ENCODE assay signal across 1 cellular context in the genomic region with DNA sequence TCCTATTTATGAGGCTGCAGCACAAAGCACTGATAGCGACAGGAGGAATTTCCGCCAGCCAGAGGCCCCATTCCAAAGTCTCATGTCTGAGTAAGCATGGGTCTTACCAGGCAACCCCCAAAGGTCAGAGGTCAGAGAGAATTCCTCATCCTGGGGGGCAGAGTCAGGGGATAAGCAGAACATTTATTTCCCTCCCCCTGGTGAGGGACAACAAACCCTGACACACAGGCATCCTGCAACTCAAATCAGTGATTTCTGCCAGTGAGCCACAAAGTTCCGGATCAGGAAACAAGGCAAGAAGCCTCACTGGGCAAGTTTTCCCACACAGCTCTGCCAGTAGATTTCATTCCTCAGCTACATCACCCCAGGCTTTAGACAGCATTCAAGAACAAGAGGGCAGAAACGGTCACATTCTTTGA.
TF ChIP-seq lines count a peak whose summit lies in the region.

No MANE protein-coding gene starts in this region.

TF ChIP-seq in HepG2, 621 proteins besides CTCF, POLR2A, EP300 and RAD21 (continued from another document):
- TF ChIP-seq, protein P1, sequence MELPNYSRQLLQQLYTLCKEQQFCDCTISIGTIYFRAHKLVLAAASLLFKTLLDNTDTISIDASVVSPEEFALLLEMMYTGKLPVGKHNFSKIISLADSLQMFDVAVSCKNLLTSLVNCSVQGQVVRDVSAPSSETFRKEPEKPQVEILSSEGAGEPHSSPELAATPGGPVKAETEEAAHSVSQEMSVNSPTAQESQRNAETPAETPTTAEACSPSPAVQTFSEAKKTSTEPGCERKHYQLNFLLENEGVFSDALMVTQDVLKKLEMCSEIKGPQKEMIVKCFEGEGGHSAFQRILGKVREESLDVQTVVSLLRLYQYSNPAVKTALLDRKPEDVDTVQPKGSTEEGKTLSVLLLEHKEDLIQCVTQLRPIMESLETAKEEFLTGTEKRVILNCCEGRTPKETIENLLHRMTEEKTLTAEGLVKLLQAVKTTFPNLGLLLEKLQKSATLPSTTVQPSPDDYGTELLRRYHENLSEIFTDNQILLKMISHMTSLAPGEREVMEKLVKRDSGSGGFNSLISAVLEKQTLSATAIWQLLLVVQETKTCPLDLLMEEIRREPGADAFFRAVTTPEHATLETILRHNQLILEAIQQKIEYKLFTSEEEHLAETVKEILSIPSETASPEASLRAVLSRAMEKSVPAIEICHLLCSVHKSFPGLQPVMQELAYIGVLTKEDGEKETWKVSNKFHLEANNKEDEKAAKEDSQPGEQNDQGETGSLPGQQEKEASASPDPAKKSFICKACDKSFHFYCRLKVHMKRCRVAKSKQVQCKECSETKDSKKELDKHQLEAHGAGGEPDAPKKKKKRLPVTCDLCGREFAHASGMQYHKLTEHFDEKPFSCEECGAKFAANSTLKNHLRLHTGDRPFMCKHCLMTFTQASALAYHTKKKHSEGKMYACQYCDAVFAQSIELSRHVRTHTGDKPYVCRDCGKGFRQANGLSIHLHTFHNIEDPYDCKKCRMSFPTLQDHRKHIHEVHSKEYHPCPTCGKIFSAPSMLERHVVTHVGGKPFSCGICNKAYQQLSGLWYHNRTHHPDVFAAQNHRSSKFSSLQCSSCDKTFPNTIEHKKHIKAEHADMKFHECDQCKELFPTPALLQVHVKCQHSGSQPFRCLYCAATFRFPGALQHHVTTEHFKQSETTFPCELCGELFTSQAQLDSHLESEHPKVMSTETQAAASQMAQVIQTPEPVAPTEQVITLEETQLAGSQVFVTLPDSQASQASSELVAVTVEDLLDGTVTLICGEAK (IDR thresholded peaks at IDR 0.05) = no peak
- TF ChIP-seq, protein P1 (CRISPR knock-in tag; IDR thresholded peaks at IDR 0.05) = no peak
- TF ChIP-seq HNF4G (IDR thresholded peaks at IDR 0.05; ENCODE audit: borderline replicate concordance, low read depth, low read length) (peak; percentile 51), HNF4G (CRISPR knock-in tag; IDR thresholded peaks at IDR 0.05; ENCODE audit: borderline replicate concordance, low read depth) (no peak), FOXK2 (IDR thresholded peaks at IDR 0.05) (no peak), DNMT3B (CRISPR knock-in tag; conservative IDR thresholded peaks at IDR 0.05) (no peak), ATM (IDR thresholded peaks at IDR 0.05; ENCODE audit: borderline replicate concordance) (no peak), ZSCAN20 (CRISPR knock-in tag; IDR thresholded peaks at IDR 0.05; ENCODE audit: borderline replicate concordance) (no peak), ARHGAP35 (CRISPR knock-in tag; IDR thresholded peaks at IDR 0.05; ENCODE audit: borderline replicate concordance) (no peak), TARDBP (CRISPR knock-in tag; IDR thresholded peaks at IDR 0.05) (no peak), TCF7L2 (IDR thresholded peaks at IDR 0.05; ENCODE audit: low read depth, low read length) (no peak), ZNF782 (CRISPR knock-in tag; IDR thresholded peaks at IDR 0.05; ENCODE audit: borderline replicate concordance) (no peak), KAT7 (CRISPR knock-in tag; IDR thresholded peaks at IDR 0.05; ENCODE audit: borderline replicate concordance) (no peak), HDAC2 (CRISPR knock-in tag; IDR thresholded peaks at IDR 0.05) (no peak), ZNF501 (CRISPR knock-in tag; IDR thresholded peaks at IDR 0.05) (no peak), ZNF143 (CRISPR knock-in tag; IDR thresholded peaks at IDR 0.05) (no peak), ZNF230 (CRISPR knock-in tag; IDR thresholded peaks at IDR 0.05) (no peak), ESRRA (CRISPR knock-in tag; IDR thresholded peaks at IDR 0.05; ENCODE audit: low read depth) (no peak), ZFX (CRISPR knock-in tag; IDR thresholded peaks at IDR 0.05; ENCODE audit: low read depth) (no peak), ZNF235 (CRISPR knock-in tag; IDR thresholded peaks at IDR 0.05; ENCODE audit: borderline replicate concordance) (no peak), NFE2L2 (IDR thresholded peaks at IDR 0.05; ENCODE audit: low read length) (no peak)
- TF ChIP-seq, protein P2, sequence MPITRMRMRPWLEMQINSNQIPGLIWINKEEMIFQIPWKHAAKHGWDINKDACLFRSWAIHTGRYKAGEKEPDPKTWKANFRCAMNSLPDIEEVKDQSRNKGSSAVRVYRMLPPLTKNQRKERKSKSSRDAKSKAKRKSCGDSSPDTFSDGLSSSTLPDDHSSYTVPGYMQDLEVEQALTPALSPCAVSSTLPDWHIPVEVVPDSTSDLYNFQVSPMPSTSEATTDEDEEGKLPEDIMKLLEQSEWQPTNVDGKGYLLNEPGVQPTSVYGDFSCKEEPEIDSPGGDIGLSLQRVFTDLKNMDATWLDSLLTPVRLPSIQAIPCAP (CRISPR knock-in tag; IDR thresholded peaks at IDR 0.05; ENCODE audit: low read depth) = no peak
- TF ChIP-seq, protein P3, sequence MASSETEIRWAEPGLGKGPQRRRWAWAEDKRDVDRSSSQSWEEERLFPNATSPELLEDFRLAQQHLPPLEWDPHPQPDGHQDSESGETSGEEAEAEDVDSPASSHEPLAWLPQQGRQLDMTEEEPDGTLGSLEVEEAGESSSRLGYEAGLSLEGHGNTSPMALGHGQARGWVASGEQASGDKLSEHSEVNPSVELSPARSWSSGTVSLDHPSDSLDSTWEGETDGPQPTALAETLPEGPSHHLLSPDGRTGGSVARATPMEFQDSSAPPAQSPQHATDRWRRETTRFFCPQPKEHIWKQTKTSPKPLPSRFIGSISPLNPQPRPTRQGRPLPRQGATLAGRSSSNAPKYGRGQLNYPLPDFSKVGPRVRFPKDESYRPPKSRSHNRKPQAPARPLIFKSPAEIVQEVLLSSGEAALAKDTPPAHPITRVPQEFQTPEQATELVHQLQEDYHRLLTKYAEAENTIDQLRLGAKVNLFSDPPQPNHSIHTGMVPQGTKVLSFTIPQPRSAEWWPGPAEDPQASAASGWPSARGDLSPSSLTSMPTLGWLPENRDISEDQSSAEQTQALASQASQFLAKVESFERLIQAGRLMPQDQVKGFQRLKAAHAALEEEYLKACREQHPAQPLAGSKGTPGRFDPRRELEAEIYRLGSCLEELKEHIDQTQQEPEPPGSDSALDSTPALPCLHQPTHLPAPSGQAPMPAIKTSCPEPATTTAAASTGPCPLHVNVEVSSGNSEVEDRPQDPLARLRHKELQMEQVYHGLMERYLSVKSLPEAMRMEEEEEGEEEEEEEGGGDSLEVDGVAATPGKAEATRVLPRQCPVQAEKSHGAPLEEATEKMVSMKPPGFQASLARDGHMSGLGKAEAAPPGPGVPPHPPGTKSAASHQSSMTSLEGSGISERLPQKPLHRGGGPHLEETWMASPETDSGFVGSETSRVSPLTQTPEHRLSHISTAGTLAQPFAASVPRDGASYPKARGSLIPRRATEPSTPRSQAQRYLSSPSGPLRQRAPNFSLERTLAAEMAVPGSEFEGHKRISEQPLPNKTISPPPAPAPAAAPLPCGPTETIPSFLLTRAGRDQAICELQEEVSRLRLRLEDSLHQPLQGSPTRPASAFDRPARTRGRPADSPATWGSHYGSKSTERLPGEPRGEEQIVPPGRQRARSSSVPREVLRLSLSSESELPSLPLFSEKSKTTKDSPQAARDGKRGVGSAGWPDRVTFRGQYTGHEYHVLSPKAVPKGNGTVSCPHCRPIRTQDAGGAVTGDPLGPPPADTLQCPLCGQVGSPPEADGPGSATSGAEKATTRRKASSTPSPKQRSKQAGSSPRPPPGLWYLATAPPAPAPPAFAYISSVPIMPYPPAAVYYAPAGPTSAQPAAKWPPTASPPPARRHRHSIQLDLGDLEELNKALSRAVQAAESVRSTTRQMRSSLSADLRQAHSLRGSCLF (CRISPR knock-in tag; IDR thresholded peaks at IDR 0.05; ENCODE audit: borderline replicate concordance) = no peak
- TF ChIP-seq, protein P4, sequence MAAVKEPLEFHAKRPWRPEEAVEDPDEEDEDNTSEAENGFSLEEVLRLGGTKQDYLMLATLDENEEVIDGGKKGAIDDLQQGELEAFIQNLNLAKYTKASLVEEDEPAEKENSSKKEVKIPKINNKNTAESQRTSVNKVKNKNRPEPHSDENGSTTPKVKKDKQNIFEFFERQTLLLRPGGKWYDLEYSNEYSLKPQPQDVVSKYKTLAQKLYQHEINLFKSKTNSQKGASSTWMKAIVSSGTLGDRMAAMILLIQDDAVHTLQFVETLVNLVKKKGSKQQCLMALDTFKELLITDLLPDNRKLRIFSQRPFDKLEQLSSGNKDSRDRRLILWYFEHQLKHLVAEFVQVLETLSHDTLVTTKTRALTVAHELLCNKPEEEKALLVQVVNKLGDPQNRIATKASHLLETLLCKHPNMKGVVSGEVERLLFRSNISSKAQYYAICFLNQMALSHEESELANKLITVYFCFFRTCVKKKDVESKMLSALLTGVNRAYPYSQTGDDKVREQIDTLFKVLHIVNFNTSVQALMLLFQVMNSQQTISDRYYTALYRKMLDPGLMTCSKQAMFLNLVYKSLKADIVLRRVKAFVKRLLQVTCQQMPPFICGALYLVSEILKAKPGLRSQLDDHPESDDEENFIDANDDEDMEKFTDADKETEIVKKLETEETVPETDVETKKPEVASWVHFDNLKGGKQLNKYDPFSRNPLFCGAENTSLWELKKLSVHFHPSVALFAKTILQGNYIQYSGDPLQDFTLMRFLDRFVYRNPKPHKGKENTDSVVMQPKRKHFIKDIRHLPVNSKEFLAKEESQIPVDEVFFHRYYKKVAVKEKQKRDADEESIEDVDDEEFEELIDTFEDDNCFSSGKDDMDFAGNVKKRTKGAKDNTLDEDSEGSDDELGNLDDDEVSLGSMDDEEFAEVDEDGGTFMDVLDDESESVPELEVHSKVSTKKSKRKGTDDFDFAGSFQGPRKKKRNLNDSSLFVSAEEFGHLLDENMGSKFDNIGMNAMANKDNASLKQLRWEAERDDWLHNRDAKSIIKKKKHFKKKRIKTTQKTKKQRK (IDR thresholded peaks at IDR 0.05; ENCODE audit: low read length) = no peak
- TF ChIP-seq, protein P5, sequence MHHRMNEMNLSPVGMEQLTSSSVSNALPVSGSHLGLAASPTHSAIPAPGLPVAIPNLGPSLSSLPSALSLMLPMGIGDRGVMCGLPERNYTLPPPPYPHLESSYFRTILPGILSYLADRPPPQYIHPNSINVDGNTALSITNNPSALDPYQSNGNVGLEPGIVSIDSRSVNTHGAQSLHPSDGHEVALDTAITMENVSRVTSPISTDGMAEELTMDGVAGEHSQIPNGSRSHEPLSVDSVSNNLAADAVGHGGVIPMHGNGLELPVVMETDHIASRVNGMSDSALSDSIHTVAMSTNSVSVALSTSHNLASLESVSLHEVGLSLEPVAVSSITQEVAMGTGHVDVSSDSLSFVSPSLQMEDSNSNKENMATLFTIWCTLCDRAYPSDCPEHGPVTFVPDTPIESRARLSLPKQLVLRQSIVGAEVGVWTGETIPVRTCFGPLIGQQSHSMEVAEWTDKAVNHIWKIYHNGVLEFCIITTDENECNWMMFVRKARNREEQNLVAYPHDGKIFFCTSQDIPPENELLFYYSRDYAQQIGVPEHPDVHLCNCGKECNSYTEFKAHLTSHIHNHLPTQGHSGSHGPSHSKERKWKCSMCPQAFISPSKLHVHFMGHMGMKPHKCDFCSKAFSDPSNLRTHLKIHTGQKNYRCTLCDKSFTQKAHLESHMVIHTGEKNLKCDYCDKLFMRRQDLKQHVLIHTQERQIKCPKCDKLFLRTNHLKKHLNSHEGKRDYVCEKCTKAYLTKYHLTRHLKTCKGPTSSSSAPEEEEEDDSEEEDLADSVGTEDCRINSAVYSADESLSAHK (CRISPR knock-in tag; IDR thresholded peaks at IDR 0.05; ENCODE audit: borderline replicate concordance) = no peak
- TF ChIP-seq, protein P6, sequence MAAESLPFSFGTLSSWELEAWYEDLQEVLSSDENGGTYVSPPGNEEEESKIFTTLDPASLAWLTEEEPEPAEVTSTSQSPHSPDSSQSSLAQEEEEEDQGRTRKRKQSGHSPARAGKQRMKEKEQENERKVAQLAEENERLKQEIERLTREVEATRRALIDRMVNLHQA (CRISPR knock-in tag; IDR thresholded peaks at IDR 0.05) = no peak
TF ChIP-seq in HepG2: peak in this region for 25.
